In genomic region chr1:220879090-220879508, GRCh38 we compare ENCODE assay signal across 8 cellular contexts. TPM values are rescaled to one million over a fixed set of nuclear protein-coding genes. Genes with fewer than 3 reads are reported as not detected.
DNase-seq lines count a peak whose midpoint lies in the region; ATAC-seq, FAIRE-seq and TF ChIP-seq lines count a peak whose summit lies in the region.

TSS of gene HLX (plus strand) at chr1:220879443. CDS start at chr1:220879858, 415 bp downstream.

- DNase-seq in activated CD4-positive, alpha-beta T cell treated with anti-CD3 and anti-CD28 coated beads for 36 hours: peak; percentile 56
- no peak for DNase-seq in activated CD4-positive, alpha-beta T cell treated with anti-CD3 and anti-CD28 coated beads, Interleukin-2, amount 50 U/mL, for 1 hour
- DNase-seq in H54 (ENCODE audit: insufficient read length, low spot score): peak; percentile 97
- DNase-seq in activated CD4-positive, alpha-beta memory T cell treated with anti-CD3 and anti-CD28 coated beads, Interleukin-2, amount 10 ng/mL, durations not matched to agents 7 days and 5 days: peak; percentile 41
- peak; percentile 95 for DNase-seq in fibroblast of mammary gland (ENCODE audit: low read depth)
- DNase-seq in upper lobe of left lung: peak; percentile 92 to 95

- CTCF ChIA-PET in activated CD4-positive, alpha-beta T cell treated with anti-CD3 and anti-CD28 coated beads for 36 hours (lab: Charles Lee): interaction anchor here (0.7 to 0.9 kb wide), 3 partner anchors 21 to 1872 kb away, joined by 3 to 4 read pairs (median 3); no protein-coding TSS in a partner anchor
- CTCF ChIA-PET in activated CD4-positive, alpha-beta memory T cell treated with anti-CD3 and anti-CD28 coated beads, Interleukin-2, amount 10 ng/mL, durations not matched to agents 7 days and 5 days (lab: Charles Lee): interaction anchor here (0.5 to 0.7 kb wide), 2 partner anchors 78 to 328 kb away, joined by 3 read pairs; no protein-coding TSS in a partner anchor

- no peaks in the 10 kb centered on the region for H3K79me2 ChIP-seq in Loucy (ENCODE audit: insufficient read depth, low read length)

- peak within 1 kb of the TSS; percentile 4 for H3K27ac Mint-ChIP-seq in activated CD4-positive, alpha-beta T cell treated with anti-CD3 and anti-CD28 coated beads for 36 hours
- no peak within 1 kb of the TSS for H3K27ac Mint-ChIP-seq in activated CD4-positive, alpha-beta memory T cell treated with anti-CD3 and anti-CD28 coated beads, Interleukin-2, amount 10 ng/mL, durations not matched to agents 7 days and 5 days

- H3K36me3 Mint-ChIP-seq in activated CD4-positive, alpha-beta T cell treated with anti-CD3 and anti-CD28 coated beads for 36 hours (ENCODE audit: low read depth): no peaks in the 10 kb centered on the region
- H3K36me3 Mint-ChIP-seq in activated CD4-positive, alpha-beta memory T cell treated with anti-CD3 and anti-CD28 coated beads, Interleukin-2, amount 10 ng/mL, durations not matched to agents 7 days and 5 days (ENCODE audit: low read depth): peaks cover 9% of the 10 kb centered on the region

- TF ChIP-seq POLR2A in H54 (IDR thresholded peaks at IDR 0.05; ENCODE audit: low read depth, low read length) (peak; percentile 45; the same call in 1 of the 2 replicates), upper lobe of left lung (IDR thresholded peaks at IDR 0.05) (peak in 3 of 4 donors; percentile 58 to 79 (median 78))

- peak within 1 kb of the TSS; percentile 89 for H2AFZ ChIP-seq in Loucy (ENCODE audit: low read length)

- H3K27ac ChIP-seq in upper lobe of left lung: peak within 1 kb of the TSS; percentile 93 to 99 (median 98)

- H3K4me2 ChIP-seq in Loucy (ENCODE audit: low read depth, low read length, poor library complexity, severe bottlenecking): peak within 1 kb of the TSS; percentile 80

- H3K4me1 ChIP-seq in Loucy (ENCODE audit: insufficient read depth, low read length, poor library complexity, severe bottlenecking) (peaks cover 12% of the 10 kb centered on the region), mucosa of stomach (ENCODE audit: control insufficient read depth, insufficient read depth, low read length) (peaks cover 39% of the 10 kb centered on the region), upper lobe of left lung (peaks cover 37 to 70% (median 47%) of the 10 kb centered on the region in 4 donors)

- H3F3A ChIP-seq in Loucy (ENCODE audit: low read depth): no peaks in the 10 kb centered on the region

- H3K36me3 ChIP-seq in Loucy (ENCODE audit: insufficient read depth, low read length) (no peaks in the 10 kb centered on the region), mucosa of stomach (ENCODE audit: control insufficient read depth, insufficient read depth, low read length) (no peaks in the 10 kb centered on the region), upper lobe of left lung (peaks cover 2 to 19% (median 7%) of the 10 kb centered on the region in 4 donors)

- POLR2A ChIA-PET in activated CD4-positive, alpha-beta T cell treated with anti-CD3 and anti-CD28 coated beads for 36 hours (lab: Charles Lee): interaction anchor here (0.7 kb wide), 1 partner anchor 8 kb away, joined by 4 read pairs; no protein-coding TSS in a partner anchor
- POLR2A ChIA-PET in activated CD4-positive, alpha-beta memory T cell treated with anti-CD3 and anti-CD28 coated beads, Interleukin-2, amount 10 ng/mL, durations not matched to agents 7 days and 5 days (lab: Charles Lee): no interaction called here

- H3K4me1 Mint-ChIP-seq in activated CD4-positive, alpha-beta T cell treated with anti-CD3 and anti-CD28 coated beads for 36 hours: peaks cover 37% of the 10 kb centered on the region
- H3K4me1 Mint-ChIP-seq in activated CD4-positive, alpha-beta memory T cell treated with anti-CD3 and anti-CD28 coated beads, Interleukin-2, amount 10 ng/mL, durations not matched to agents 7 days and 5 days: peaks cover 39% of the 10 kb centered on the region

- H3K9ac ChIP-seq in Loucy (ENCODE audit: low read depth, low read length, poor library complexity, severe bottlenecking) (peak within 1 kb of the TSS; percentile 72), mucosa of stomach (ENCODE audit: low read length) (peak within 1 kb of the TSS; percentile 68)

- peaks cover 75% of the 10 kb centered on the region for H3K27me3 Mint-ChIP-seq in activated CD4-positive, alpha-beta T cell treated with anti-CD3 and anti-CD28 coated beads for 36 hours
- peaks cover 82% of the 10 kb centered on the region for H3K27me3 Mint-ChIP-seq in activated CD4-positive, alpha-beta memory T cell treated with anti-CD3 and anti-CD28 coated beads, Interleukin-2, amount 10 ng/mL, durations not matched to agents 7 days and 5 days

- H3K9me3 Mint-ChIP-seq in activated CD4-positive, alpha-beta T cell treated with anti-CD3 and anti-CD28 coated beads for 36 hours (ENCODE audit: low read depth): no peaks in the 10 kb centered on the region
- H3K9me3 Mint-ChIP-seq in activated CD4-positive, alpha-beta memory T cell treated with anti-CD3 and anti-CD28 coated beads, Interleukin-2, amount 10 ng/mL, durations not matched to agents 7 days and 5 days: no peaks in the 10 kb centered on the region

- peak; percentile 65 for ATAC-seq in activated CD4-positive, alpha-beta T cell treated with anti-CD3 and anti-CD28 coated beads for 36 hours
- peak; percentile 90 to 94 for ATAC-seq in upper lobe of left lung (ENCODE audit: low FRiP score in 2 of 2)

- TF ChIP-seq CTCF in Loucy (conservative IDR thresholded peaks at IDR 0.05; ENCODE audit: low read length) (no peak), fibroblast of mammary gland (conservative IDR thresholded peaks at IDR 0.05; ENCODE audit: control insufficient read depth, insufficient read depth, low read depth, low read length) (no peak), upper lobe of left lung (IDR thresholded peaks at IDR 0.05) (no peak)

- FAIRE-seq in H54 (lab: Jason Lieb, UNC): peak; percentile 23

- peak within 1 kb of the TSS; percentile 56 for H3K4me3 Mint-ChIP-seq in activated CD4-positive, alpha-beta T cell treated with anti-CD3 and anti-CD28 coated beads for 36 hours
- H3K4me3 Mint-ChIP-seq in activated CD4-positive, alpha-beta memory T cell treated with anti-CD3 and anti-CD28 coated beads, Interleukin-2, amount 10 ng/mL, durations not matched to agents 7 days and 5 days: peak within 1 kb of the TSS; percentile 71

- H3K9me2 ChIP-seq in Loucy (replicated peaks; ENCODE audit: low read depth, low read length): no peaks in the 10 kb centered on the region

- H4K20me1 ChIP-seq in Loucy (ENCODE audit: insufficient read depth, low read length, poor library complexity, severe bottlenecking): no peaks in the 10 kb centered on the region

- peak within 1 kb of the TSS; percentile 76 for H3K4me3 ChIP-seq in Loucy (ENCODE audit: low read length, poor library complexity, severe bottlenecking)
- H3K4me3 ChIP-seq in fibroblast of mammary gland (ENCODE audit: control insufficient read depth, low read depth, low read length): peak within 1 kb of the TSS; percentile 70
- peak within 1 kb of the TSS; percentile 31 for H3K4me3 ChIP-seq in mucosa of stomach (ENCODE audit: low read length)
- peak within 1 kb of the TSS; percentile 63 to 83 (median 74) for H3K4me3 ChIP-seq in upper lobe of left lung

- no peak for TF ChIP-seq EP300 in upper lobe of left lung (IDR thresholded peaks at IDR 0.05)

- intact Hi-C loops in activated CD4-positive, alpha-beta T cell treated with anti-CD3 and anti-CD28 coated beads for 36 hours (cut with DNase I, micrococcal nuclease): no loop called here

- WGBS in upper lobe of left lung, 2 donors: 2% methylated on average over 13 to 24 of the region's 24 CpGs

- H3K9me3 ChIP-seq in Loucy (ENCODE audit: insufficient read depth, low read depth, low read length): no peaks in the 10 kb centered on the region
- H3K9me3 ChIP-seq in mucosa of stomach (ENCODE audit: control insufficient read depth, low read length): no peaks in the 10 kb centered on the region
- no peaks in the 10 kb centered on the region for H3K9me3 ChIP-seq in upper lobe of left lung

- H3K27me3 ChIP-seq in Loucy (ENCODE audit: insufficient read depth, low read length, poor library complexity, severe bottlenecking): peaks cover 6% of the 10 kb centered on the region
- peaks cover 74% of the 10 kb centered on the region for H3K27me3 ChIP-seq in mucosa of stomach (ENCODE audit: control insufficient read depth, insufficient read depth, low read length)
- H3K27me3 ChIP-seq in upper lobe of left lung: peaks cover 0 to 6% (median 0%) of the 10 kb centered on the region in 4 donors

RNA-seq across cellular contexts. Expression of gene HLX, which starts in this region (rescaled TPM):
- under 1 TPM; 0.23 to 0.25 TPM for total RNA-seq in activated CD4-positive, alpha-beta T cell treated with anti-CD3 and anti-CD28 coated beads for 36 hours
- under 1 TPM; 0.20 to 0.33 TPM for total RNA-seq in activated CD4-positive, alpha-beta memory T cell treated with anti-CD3 and anti-CD28 coated beads, Interleukin-2, amount 10 ng/mL, durations not matched to agents 7 days and 5 days
- total RNA-seq in upper lobe of left lung: 10 to 100 TPM; 10.9 to 27.4 (median 20.5) TPM

Comparison
In these comparisons a context has a peak if more than half of its experiments do, and no peak if none do; other contexts are left out.
1. RNA of gene HLX (total RNA-seq): 10.9 to 27.4 TPM in upper lobe of left lung; 0.20 to 0.33 TPM in activated CD4-positive, alpha-beta memory T cell treated with anti-CD3 and anti-CD28 coated beads, Interleukin-2, amount 10 ng/mL, durations not matched to agents 7 days and 5 days and 0.23 to 0.25 TPM in activated CD4-positive, alpha-beta T cell treated with anti-CD3 and anti-CD28 coated beads for 36 hours; every median in the first group is over 4 times any median in the second.
2. Peak in DNase-seq and ATAC-seq in activated CD4-positive, alpha-beta T cell treated with anti-CD3 and anti-CD28 coated beads for 36 hours; RNA of the gene not detected or under 1 TPM.
3. Peak in DNase-seq in activated CD4-positive, alpha-beta memory T cell treated with anti-CD3 and anti-CD28 coated beads, Interleukin-2, amount 10 ng/mL, durations not matched to agents 7 days and 5 days; RNA of the gene not detected or under 1 TPM.
4. Peak in every context shown above with its lines, with median percentiles within 50 percentile points of each other: H3K4me3 ChIP-seq.